ENCODE assay signal across 19 cellular contexts in the genomic region with DNA sequence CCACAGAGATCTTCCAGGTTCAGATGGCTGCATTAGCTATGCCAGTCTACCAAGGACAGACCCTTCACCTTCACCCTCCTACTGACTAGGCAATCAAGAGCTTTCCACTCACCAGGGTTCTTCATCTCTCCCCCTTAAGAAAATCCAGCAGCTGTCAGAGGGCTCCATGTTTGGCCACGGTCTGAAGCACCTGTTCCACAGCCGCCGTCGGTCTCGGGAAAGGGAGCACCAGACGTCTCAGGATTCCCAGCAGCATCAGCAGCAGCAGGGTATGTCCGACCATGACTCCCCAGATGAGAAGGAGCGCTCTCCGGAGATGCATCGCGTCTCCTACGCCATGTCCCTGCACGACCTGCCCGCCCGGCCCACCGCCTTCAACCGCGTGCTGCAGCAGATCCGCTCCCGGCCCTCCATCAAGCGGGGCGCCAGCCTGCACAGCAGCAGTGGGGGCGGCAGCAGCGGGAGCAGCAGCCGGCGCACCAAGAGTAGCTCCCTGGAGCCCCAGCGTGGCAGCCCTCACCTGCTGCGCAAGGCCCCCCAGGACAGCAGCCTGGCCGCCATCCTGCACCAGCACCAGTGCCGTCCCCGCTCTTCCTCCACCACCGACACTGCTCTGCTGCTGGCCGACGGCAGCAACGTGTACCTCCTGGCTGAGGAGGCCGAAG.
"Had no signal": no experiment of that assay in that cellular context is flagged by ENCODE, and none has a peak within 500 bp of the region (broad histone marks: within the 10 kb centered on the region; RNA-seq: fewer than 3 reads in every experiment).

No MANE protein-coding gene starts in this region.

- H3K27me3 Mint-ChIP-seq: activated CD4-positive, alpha-beta T cell treated with anti-CD3 and anti-CD28 coated beads, Interleukin-2, amount 10 ng/mL, durations not matched to agents 7 days and 5 days had no signal

- ATAC-seq: activated T-helper 17 cell treated with anti-CD3 and anti-CD28 coated beads, Interleukin-2, amount 50 U/mL, for 72 hours; heart right ventricle; left ventricle myocardium superior; mucosa of descending colon; naive thymus-derived CD8-positive, alpha-beta T cell had no signal

- H3K4me3 ChIP-seq: esophagus squamous epithelium, heart right ventricle, mucosa of descending colon, tibial nerve, uterus had no signal

- DNase-seq: activated CD4-positive, alpha-beta T cell treated with anti-CD3 and anti-CD28 coated beads, Interleukin-2, amount 10 ng/mL, durations not matched to agents 7 days and 5 days; activated CD4-positive, CD25-positive, alpha-beta regulatory T cell; activated naive CD4-positive, alpha-beta T cell treated with anti-CD3 and anti-CD28 coated beads for 36 hours; brain microvascular endothelial cell; effector memory CD4-positive, alpha-beta T cell; esophagus squamous epithelium; heart right ventricle; kidney glomerular epithelial cell; left ventricle myocardium superior; mucosa of descending colon; naive thymus-derived CD8-positive, alpha-beta T cell; stimulated activated CD4-positive, alpha-beta T cell treated with anti-CD3 and anti-CD28 coated beads, Interleukin-2, amount 100 ng/mL, for 24 hours; stimulated activated naive CD4-positive, alpha-beta T cell treated with Interleukin-2 at 50 U/mL for 16 hours; T-helper 1 cell; T-helper 9 cell; uterus had no signal

- H3K4me3 Mint-ChIP-seq: activated CD4-positive, alpha-beta T cell treated with anti-CD3 and anti-CD28 coated beads, Interleukin-2, amount 10 ng/mL, durations not matched to agents 7 days and 5 days; activated naive CD4-positive, alpha-beta T cell treated with anti-CD3 and anti-CD28 coated beads for 36 hours; activated T-helper 17 cell treated with anti-CD3 and anti-CD28 coated beads, Interleukin-2, amount 50 U/mL, for 72 hours; memory B cell; naive thymus-derived CD8-positive, alpha-beta T cell had no signal

- H3K27ac ChIP-seq: brain microvascular endothelial cell, esophagus squamous epithelium, heart right ventricle, tibial nerve, uterus had no signal

- H3K9me3 Mint-ChIP-seq: activated CD4-positive, alpha-beta T cell treated with anti-CD3 and anti-CD28 coated beads, Interleukin-2, amount 10 ng/mL, durations not matched to agents 7 days and 5 days; activated naive CD4-positive, alpha-beta T cell treated with anti-CD3 and anti-CD28 coated beads for 36 hours; activated T-helper 17 cell treated with anti-CD3 and anti-CD28 coated beads, Interleukin-2, amount 50 U/mL, for 72 hours; memory B cell; naive thymus-derived CD8-positive, alpha-beta T cell had no signal

- H3K27ac Mint-ChIP-seq: activated CD4-positive, alpha-beta T cell treated with anti-CD3 and anti-CD28 coated beads, Interleukin-2, amount 10 ng/mL, durations not matched to agents 7 days and 5 days; activated naive CD4-positive, alpha-beta T cell treated with anti-CD3 and anti-CD28 coated beads for 36 hours; memory B cell had no signal
